15 cellular contexts compared by ENCODE assay signal in genomic region chr14:26389646-26390508, GRCh38.
DNase-seq lines count a peak whose midpoint lies in the region; ATAC-seq and TF ChIP-seq lines count a peak whose summit lies in the region.
"Had no signal": no experiment of that assay in that cellular context is flagged by ENCODE, and none has a peak within 500 bp of the region (broad histone marks: within the 10 kb centered on the region; RNA-seq: fewer than 3 reads in every experiment).

No MANE protein-coding gene starts in this region.

- H3K9me3 ChIP-seq in adipocyte (ENCODE audit: control insufficient read depth, low read length): no peaks in the 10 kb centered on the region

- DNase-seq in HCEC 1CT (peak; percentile 52), adipocyte (ENCODE audit: low read depth) (peak; percentile 12), fibroblast of the aortic adventitia (ENCODE audit: low read depth) (peak; percentile 87), renal cortical epithelial cell (ENCODE audit: low read depth) (peak; percentile 82), SIG-M5 (lab: John Stamatoyannopoulos, UW) (no peak)
- DNase-seq: activated CD8-positive, alpha-beta T cell treated with anti-CD3 and anti-CD28 coated beads, Interleukin-2, amount 10 ng/mL, durations not matched to agents 7 days and 5 days; amygdala; CD4-positive, alpha-beta T cell; EL; Kasumi-1; NCI-H1436 treated with DMSO at 0.1 percent for 48 hours; NCI-H524 treated with DMSO at 0.1 percent for 48 hours; OCI-M1 had no signal

- no peak overlapping the region for H3K9ac ChIP-seq in adipocyte (ENCODE audit: low read length)

- no peaks in the 10 kb centered on the region for H3K27me3 ChIP-seq in adipocyte (replicated peaks; ENCODE audit: control insufficient read depth, insufficient read depth, low read length)

- no peaks in the 10 kb centered on the region for H3K36me3 ChIP-seq in adipocyte (ENCODE audit: control insufficient read depth, insufficient read depth, low read length, severe bottlenecking)

- H3K4me3 ChIP-seq in adipocyte (ENCODE audit: low read length): no peak overlapping the region
- H3K4me3 ChIP-seq in fibroblast of the aortic adventitia (ENCODE audit: low read depth, low read length): no peak overlapping the region

- ATAC-seq in GM18520 (IDR thresholded peaks at IDR 0.05; ENCODE audit: unreplicated experiment) (no peak), HG03521 (IDR thresholded peaks at IDR 0.05; ENCODE audit: unreplicated experiment) (no peak)
- ATAC-seq: activated CD8-positive, alpha-beta T cell treated with anti-CD3 and anti-CD28 coated beads, Interleukin-2, amount 10 ng/mL, durations not matched to agents 7 days and 5 days had no signal

- peaks cover 23% of the 10 kb centered on the region for H3K4me1 ChIP-seq in adipocyte (ENCODE audit: control insufficient read depth, insufficient read depth, low read length)

- no peak for TF ChIP-seq CTCF in fibroblast of the aortic adventitia (IDR thresholded peaks at IDR 0.05; ENCODE audit: insufficient read depth, low read length)
